Comparison of ENCODE assay signal across 11 cellular contexts in the genomic region with DNA sequence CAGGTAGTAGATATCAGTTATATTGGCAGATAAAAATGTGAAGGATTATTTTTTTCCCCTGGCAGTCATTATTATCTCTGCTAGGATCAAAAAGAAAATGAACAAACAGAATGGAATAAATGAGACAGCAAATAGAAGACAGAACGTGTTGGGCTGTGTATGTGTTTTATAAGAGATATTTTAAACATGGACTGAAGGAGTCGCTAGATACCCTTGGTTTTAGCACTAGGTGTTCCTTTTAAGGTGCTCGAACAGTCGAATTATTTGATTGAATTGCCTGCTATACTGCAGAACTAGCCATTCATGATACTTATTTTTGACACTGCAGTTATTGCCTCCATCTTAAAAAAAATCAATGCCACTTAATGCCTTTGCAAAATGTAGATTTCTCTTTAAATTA. TPM values are rescaled to one million over a fixed set of nuclear protein-coding genes. Genes with fewer than 3 reads are reported as not detected.
A peak's percentile ranks its signal among the peaks of the same experiment; 100 is the strongest.
DNase-seq lines count a peak whose midpoint lies in the region; ATAC-seq and TF ChIP-seq lines count a peak whose summit lies in the region.
"Had no signal": no experiment of that assay in that cellular context is flagged by ENCODE, and none has a peak within 500 bp of the region (broad histone marks: within the 10 kb centered on the region; RNA-seq: fewer than 3 reads in every experiment).

No MANE protein-coding gene starts in this region.

- no peak overlapping the region for H3K4me3 ChIP-seq in GM23338
- H3K4me3 ChIP-seq in left ventricle myocardium inferior, result no peak overlapping the region
- no peak overlapping the region for H3K4me3 ChIP-seq in suprapubic skin
- H3K4me3 ChIP-seq in psoas muscle, result no peak overlapping the region

- H3K27me3 Mint-ChIP-seq in GM23338 (ENCODE audit: insufficient read depth, low read depth, poor library complexity), result peaks cover 66% of the 10 kb centered on the region

- H3F3A ChIP-seq in GM23338 (replicated peaks; ENCODE audit: low read depth), result peaks cover under 1% of the 10 kb centered on the region; the same call in 1 of the 2 replicates

- no peak overlapping the region for H2AFZ ChIP-seq in GM23338
- H2AFZ ChIP-seq: parathyroid adenoma had no signal

- H3K9me3 ChIP-seq in left ventricle myocardium inferior (replicated peaks) (no peaks in the 10 kb centered on the region), suprapubic skin (no peaks in the 10 kb centered on the region), psoas muscle (no peaks in the 10 kb centered on the region)

- intact Hi-C loops in left ventricle myocardium inferior (cut with micrococcal nuclease), result no loop called here
- intact Hi-C loops in psoas muscle (cut with DNase I), result no loop called here

- 37% methylated on average over 4 of the region's 4 CpGs for WGBS in suprapubic skin
- 5 to 8% (median 6%) methylated on average over 4 of the region's 4 CpGs for WGBS in psoas muscle, 3 donors

- peaks cover 23% of the 10 kb centered on the region for H3K4me1 ChIP-seq in GM23338 (ENCODE audit: insufficient read depth)
- peaks cover 39% of the 10 kb centered on the region for H3K4me1 ChIP-seq in left ventricle myocardium inferior
- H3K4me1 ChIP-seq in suprapubic skin, result peaks cover 26% of the 10 kb centered on the region
- no peaks in the 10 kb centered on the region for H3K4me1 ChIP-seq in psoas muscle
- H3K4me1 ChIP-seq: parathyroid adenoma had no signal

- peaks cover 85% of the 10 kb centered on the region for H3K27me3 ChIP-seq in GM23338 (ENCODE audit: insufficient read depth)
- peaks cover 89% of the 10 kb centered on the region for H3K27me3 ChIP-seq in left ventricle myocardium inferior (ENCODE audit: low read depth)
- peaks cover 61% of the 10 kb centered on the region for H3K27me3 ChIP-seq in suprapubic skin
- H3K27me3 ChIP-seq in psoas muscle (ENCODE audit: insufficient read depth in 3 of 3, low read length in 2 of 3), result peaks cover 6 to 79% (median 25%) of the 10 kb centered on the region in 3 donors

- H3K9me3 Mint-ChIP-seq in GM23338, result no peaks in the 10 kb centered on the region

- no peaks in the 10 kb centered on the region for H3K9me2 ChIP-seq in GM23338 (ENCODE audit: insufficient read depth)

- no peaks in the 10 kb centered on the region for H4K20me1 ChIP-seq in GM23338 (replicated peaks; ENCODE audit: insufficient read depth)

- peak; percentile 81 for DNase-seq in GM23338 (ENCODE audit: low spot score)
- peak; percentile 41 for DNase-seq in NCI-H524 treated with DMSO at 0.1 percent for 48 hours (lab: John Stamatoyannopoulos, UW)
- peak; percentile 91 for DNase-seq in cerebellar cortex (ENCODE audit: low spot score)
- DNase-seq in left ventricle myocardium inferior, result no peak
- no peak for DNase-seq in RWPE1 (ENCODE audit: low spot score)
- DNase-seq in suprapubic skin (ENCODE audit: low spot score in 2 of 2), result no peak
- no peak for DNase-seq in psoas muscle
- DNase-seq: activated CD8-positive, alpha-beta memory T cell treated with anti-CD3 and anti-CD28 coated beads for 24 hours had no signal

- peaks cover 35% of the 10 kb centered on the region for H3K4me1 Mint-ChIP-seq in GM23338
- H3K4me1 Mint-ChIP-seq: central memory CD8-positive, alpha-beta T cell had no signal

- no peak overlapping the region for H3K4me2 ChIP-seq in GM23338

- no peak overlapping the region for H3K27ac Mint-ChIP-seq in GM23338

- TF ChIP-seq CTCF in 22Rv1 (IDR thresholded peaks at IDR 0.05) (peak; percentile 70), GM23338 (conservative IDR thresholded peaks at IDR 0.05; ENCODE audit: low read depth in 2 of 2) (peak; percentile 69 to 70), left ventricle myocardium inferior (IDR thresholded peaks at IDR 0.05; ENCODE audit: borderline replicate concordance) (no peak), RWPE1 (conservative IDR thresholded peaks at IDR 0.05; ENCODE audit: low read depth) (no peak), suprapubic skin (IDR thresholded peaks at IDR 0.05) (no peak), psoas muscle (IDR thresholded peaks at IDR 0.05) (no peak)

- CTCF ChIA-PET in RWPE1 (lab: Yijun Ruan, JAX), result interaction anchor here (0.6 kb wide), 2 partner anchors 484 to 584 kb away, joined by 3 to 4 read pairs; no protein-coding TSS in a partner anchor

- no peak for TF ChIP-seq POLR2A in suprapubic skin (IDR thresholded peaks at IDR 0.05)

- H3K36me3 ChIP-seq in GM23338 (ENCODE audit: insufficient read depth) (no peaks in the 10 kb centered on the region), left ventricle myocardium inferior (no peaks in the 10 kb centered on the region), suprapubic skin (no peaks in the 10 kb centered on the region), psoas muscle (ENCODE audit: insufficient read depth in 1 of 2, low read depth in 1 of 2) (no peaks in the 10 kb centered on the region)

- no peaks in the 10 kb centered on the region for H3K36me3 Mint-ChIP-seq in GM23338 (ENCODE audit: low read depth)

- no peak for TF ChIP-seq EP300 in suprapubic skin (IDR thresholded peaks at IDR 0.05)

- no peak overlapping the region for H3K4me3 Mint-ChIP-seq in GM23338
- H3K4me3 Mint-ChIP-seq: central memory CD8-positive, alpha-beta T cell had no signal

- POLR2A ChIA-PET in RWPE1 (lab: Yijun Ruan, JAX; ENCODE audit: low non-redundant PET), result no interaction called here

- H3K27ac ChIP-seq in 22Rv1, result no peak overlapping the region
- no peak overlapping the region for H3K27ac ChIP-seq in GM23338 (ENCODE audit: low read depth)
- H3K27ac ChIP-seq in left ventricle myocardium inferior (replicated peaks), result no peak overlapping the region
- H3K27ac ChIP-seq in RWPE1, result no peak overlapping the region
- H3K27ac ChIP-seq in suprapubic skin, result no peak overlapping the region
- no peak overlapping the region for H3K27ac ChIP-seq in psoas muscle
- H3K27ac ChIP-seq: parathyroid adenoma had no signal

- no peak for ATAC-seq in GM23338
- ATAC-seq in psoas muscle, result no peak

- H3K79me2 ChIP-seq in GM23338 (replicated peaks; ENCODE audit: insufficient read depth), result no peaks in the 10 kb centered on the region
- H3K79me2 ChIP-seq: parathyroid adenoma had no signal

TF ChIP-seq in GM23338, 12 proteins besides CTCF, POLR2A, EP300 and RAD21:
- TF ChIP-seq ZNF331 (CRISPR knock-in tag; IDR thresholded peaks at IDR 0.05; ENCODE audit: low read depth) (no peak), REST (IDR thresholded peaks at IDR 0.05; ENCODE audit: unreplicated experiment) (peak; percentile 44)

RNA-seq across cellular contexts. Expression of gene GRIK2, which starts 3.7 kb away (rescaled TPM):
- 1.6 and 3.0 TPM in 2 replicates for total RNA-seq in GM23338 (2014; rRNA removed; shearing (Covaris generic))
- polyA plus RNA-seq in GM23338 (2016; fragmentation: Nextera tagmentation; extraction: Ambion mirVana) (0.49 and 0.73 TPM in 2 replicates), psoas muscle (1 to 10 TPM in 1 of 3 donors, under 1 TPM in 2; 0.03 to 1.1 (median 0.60) TPM)
- total RNA-seq in left ventricle myocardium inferior (11.3 TPM), suprapubic skin (1 to 10 TPM in 2 of 4 donors, under 1 TPM in 2; 0.30 to 4.1 (median 1.3) TPM), psoas muscle (1 to 10 TPM in 1 of 4 donors, under 1 TPM in 2, not detected in 1; 0.16 to 2.9 (median 0.47) TPM)

Comparison
In these comparisons a context has a peak if more than half of its experiments do, and no peak if none do; other contexts are left out.
1. CTCF ChIP-seq: peak in 22Rv1 (single experiment) and GM23338 (2 of 2); none in left ventricle myocardium inferior (single experiment), RWPE1 (single experiment), suprapubic skin (0 of 2) and psoas muscle (single experiment).
2. DNase-seq: peak in GM23338 (single experiment), NCI-H524 treated with DMSO at 0.1 percent for 48 hours (single experiment) and cerebellar cortex (single experiment); none in left ventricle myocardium inferior (single experiment), RWPE1 (single experiment), suprapubic skin (0 of 2) and psoas muscle (0 of 2).